ENCODE assay signal across 9 cellular contexts in the genomic region with DNA sequence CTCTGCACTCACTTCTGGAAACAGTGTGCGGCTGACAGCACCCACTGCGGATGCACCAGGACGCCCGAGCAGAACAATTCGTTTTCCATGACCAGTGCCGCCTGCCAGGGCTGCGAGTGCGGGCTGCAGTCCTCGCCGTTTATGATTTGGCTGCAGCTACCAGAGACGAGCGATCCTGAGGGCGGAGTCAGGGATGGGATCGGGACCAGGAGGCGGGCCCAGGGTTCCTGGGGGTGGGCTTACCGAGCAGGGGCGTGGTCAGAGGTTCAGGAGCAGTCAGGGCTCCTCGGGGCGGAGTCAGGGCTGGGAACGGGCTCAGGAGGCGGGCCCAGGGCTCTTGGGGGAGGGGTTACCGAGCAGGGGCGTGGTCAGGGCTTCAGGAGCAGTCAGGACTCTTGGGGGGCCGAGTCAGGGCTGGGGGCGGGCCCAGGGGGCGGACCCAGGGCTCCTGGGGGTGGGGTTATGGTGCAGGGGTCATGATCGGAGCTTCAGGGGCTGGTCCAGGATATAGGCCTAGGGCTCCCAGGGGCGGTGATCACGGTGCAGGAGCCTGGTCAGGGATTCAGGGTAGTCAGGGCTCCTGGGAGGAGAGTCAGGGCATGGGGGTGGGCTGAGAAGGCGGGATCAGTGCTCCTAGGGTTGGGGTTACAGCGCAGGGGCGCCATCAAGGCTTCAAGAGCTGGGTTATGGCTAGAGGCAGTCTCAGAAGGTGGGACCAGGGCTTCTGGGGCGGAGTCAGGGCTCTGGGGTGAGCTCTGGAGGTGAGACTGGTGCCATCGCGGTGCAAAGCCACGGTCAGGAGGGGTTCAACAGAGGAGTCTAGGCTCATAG. TPM values are rescaled to one million over a fixed set of nuclear protein-coding genes. Genes with fewer than 3 reads are reported as not detected.
A peak's percentile ranks its signal among the peaks of the same experiment; 100 is the strongest.
DNase-seq lines count a peak whose midpoint lies in the region; ATAC-seq, FAIRE-seq and TF ChIP-seq lines count a peak whose summit lies in the region.
"Had no signal": no experiment of that assay in that cellular context is flagged by ENCODE, and none has a peak within 500 bp of the region (broad histone marks: within the 10 kb centered on the region; RNA-seq: fewer than 3 reads in every experiment).

No MANE protein-coding gene starts in this region.

- FAIRE-seq in astrocyte (lab: Jason Lieb, UNC) (no peak), D721Med (lab: Jason Lieb, UNC) (no peak)

- no peak overlapping the region for H2AFZ ChIP-seq in astrocyte (ENCODE audit: low read depth, low read length)

- CTCF ChIA-PET in naive thymus-derived CD4-positive, alpha-beta T cell (lab: Charles Lee) = no interaction called here

- H3K36me3 ChIP-seq in astrocyte (ENCODE audit: insufficient read depth, low read length) = no peaks in the 10 kb centered on the region
- no peaks in the 10 kb centered on the region for H3K36me3 ChIP-seq in naive thymus-derived CD4-positive, alpha-beta T cell (ENCODE audit: control insufficient read depth in 2 of 3, insufficient read depth in 3 of 3, low read length in 3 of 3)

- ATAC-seq in GM19438 (IDR thresholded peaks at IDR 0.05; ENCODE audit: low read depth, unreplicated experiment) = peak; percentile 60
- no peak for ATAC-seq in naive thymus-derived CD4-positive, alpha-beta T cell
- ATAC-seq in GM21381 (IDR thresholded peaks at IDR 0.05; ENCODE audit: unreplicated experiment) = no peak

- peaks cover 61% of the 10 kb centered on the region for H3K27me3 Mint-ChIP-seq in astrocyte (ENCODE audit: low read depth, unreplicated experiment)
- peaks cover 37 to 74% (median 65%) of the 10 kb centered on the region in 5 donors for H3K27me3 Mint-ChIP-seq in naive thymus-derived CD4-positive, alpha-beta T cell

- H3K4me1 ChIP-seq in astrocyte (ENCODE audit: insufficient read depth, low read length) = no peaks in the 10 kb centered on the region
- no peaks in the 10 kb centered on the region for H3K4me1 ChIP-seq in naive thymus-derived CD4-positive, alpha-beta T cell (ENCODE audit: control insufficient read depth in 2 of 2, insufficient read depth in 2 of 2, low read length in 2 of 2)

- peaks cover 5% of the 10 kb centered on the region for H3K27me3 ChIP-seq in astrocyte (ENCODE audit: insufficient read depth, low read length)
- peaks cover 0 to 3% of the 10 kb centered on the region in 2 donors for H3K27me3 ChIP-seq in naive thymus-derived CD4-positive, alpha-beta T cell (ENCODE audit: control insufficient read depth in 2 of 2, insufficient read depth in 2 of 2, low read length in 2 of 2)

- POLR2A ChIA-PET in naive thymus-derived CD4-positive, alpha-beta T cell (lab: Charles Lee) = no interaction called here

- H3K4me3 Mint-ChIP-seq in astrocyte (ENCODE audit: unreplicated experiment) = peak overlapping the region; percentile 34
- H3K4me3 Mint-ChIP-seq in naive thymus-derived CD4-positive, alpha-beta T cell = peak overlapping the region in 7 of 10 donors; percentile 27 to 73 (median 51)

- no peaks in the 10 kb centered on the region for H3K79me2 ChIP-seq in astrocyte (ENCODE audit: insufficient read depth, low read length)

- no peaks in the 10 kb centered on the region for H3K9me3 ChIP-seq in astrocyte (ENCODE audit: insufficient read depth, low read depth, low read length)
- no peaks in the 10 kb centered on the region for H3K9me3 ChIP-seq in naive thymus-derived CD4-positive, alpha-beta T cell (ENCODE audit: control insufficient read depth in 2 of 3, low read length in 3 of 3)

- peaks cover 3% of the 10 kb centered on the region for H3K9me3 Mint-ChIP-seq in astrocyte (ENCODE audit: unreplicated experiment)
- peaks cover 0 to 4% (median 0%) of the 10 kb centered on the region in 11 donors for H3K9me3 Mint-ChIP-seq in naive thymus-derived CD4-positive, alpha-beta T cell

- H3K9ac ChIP-seq in astrocyte (ENCODE audit: low read length) = no peak overlapping the region

- TF ChIP-seq CTCF in astrocyte (IDR thresholded peaks at IDR 0.05; ENCODE audit: insufficient read depth, low read depth, low read length) (no peak), D721Med (IDR thresholded peaks at IDR 0.05; ENCODE audit: insufficient read depth, missing control alignments) (no peak)

- peak; percentile 45 for DNase-seq in COLO668 (lab: John Stamatoyannopoulos, UW; ENCODE audit: unreplicated experiment)
- DNase-seq in NCI-H460 (ENCODE audit: extremely low read depth, low read depth) = peak; percentile 43
- no peak for DNase-seq in astrocyte (ENCODE audit: low read depth)
- peak in 1 of 9 donors; percentile 49 for DNase-seq in naive thymus-derived CD4-positive, alpha-beta T cell
- DNase-seq in D721Med (ENCODE audit: insufficient read length, low spot score) = no peak
- DNase-seq in epidermal melanocyte (ENCODE audit: insufficient read length, low spot score) = no peak

- H3K36me3 Mint-ChIP-seq in astrocyte (ENCODE audit: low read depth, unreplicated experiment) = no peaks in the 10 kb centered on the region
- H3K36me3 Mint-ChIP-seq in naive thymus-derived CD4-positive, alpha-beta T cell = no peaks in the 10 kb centered on the region

- H3K4me1 Mint-ChIP-seq in astrocyte (ENCODE audit: low read depth, unreplicated experiment) = no peaks in the 10 kb centered on the region
- peaks cover 0 to 11% (median 6%) of the 10 kb centered on the region in 7 donors for H3K4me1 Mint-ChIP-seq in naive thymus-derived CD4-positive, alpha-beta T cell

- no peak overlapping the region for H3K4me2 ChIP-seq in astrocyte (ENCODE audit: low read length)

- H3K27ac Mint-ChIP-seq in astrocyte (ENCODE audit: unreplicated experiment) = no peak overlapping the region
- H3K27ac Mint-ChIP-seq in naive thymus-derived CD4-positive, alpha-beta T cell = no peak overlapping the region

- no peak overlapping the region for H3K27ac ChIP-seq in astrocyte (ENCODE audit: low read depth, low read length)
- no peak overlapping the region for H3K27ac ChIP-seq in naive thymus-derived CD4-positive, alpha-beta T cell (ENCODE audit: low read depth, low read length)
- H3K27ac ChIP-seq: HL-60 had no signal

- no peaks in the 10 kb centered on the region for H4K20me1 ChIP-seq in astrocyte (ENCODE audit: insufficient read depth, low read length)

- H3K4me3 ChIP-seq in astrocyte (ENCODE audit: insufficient read depth, low read depth, low read length) = no peak overlapping the region
- no peak overlapping the region for H3K4me3 ChIP-seq in naive thymus-derived CD4-positive, alpha-beta T cell (ENCODE audit: low read length)

- intact Hi-C loops in naive thymus-derived CD4-positive, alpha-beta T cell (cut with micrococcal nuclease) = no loop called here

RNA-seq across cellular contexts. Expression of a gene that starts 1.7 kb away (rescaled TPM):
- not detected in 2 replicates for total RNA-seq in NCI-H460 (2014; rRNA removed; shearing (Covaris generic))
- not detected in 2 replicates for polyA plus RNA-seq in NCI-H460 (2014; cell fraction: nucleus; rRNA removed)
- total RNA-seq in astrocyte = not detected in 2 replicates
- not detected for total RNA-seq in naive thymus-derived CD4-positive, alpha-beta T cell
- not detected for polyA plus RNA-seq in naive thymus-derived CD4-positive, alpha-beta T cell

RNA-seq across cellular contexts. Expression of a gene that starts 36.2 kb away (rescaled TPM):
- not detected in 2 replicates for total RNA-seq in NCI-H460 (2014; rRNA removed; shearing (Covaris generic))
- not detected in 2 replicates for polyA plus RNA-seq in NCI-H460 (2014; cell fraction: nucleus; rRNA removed)
- total RNA-seq in astrocyte = not detected in 2 replicates
- total RNA-seq in naive thymus-derived CD4-positive, alpha-beta T cell = not detected
- not detected for polyA plus RNA-seq in naive thymus-derived CD4-positive, alpha-beta T cell

RNA-seq across cellular contexts. Expression of a gene that starts 43.4 kb away (rescaled TPM):
- not detected in 2 replicates for total RNA-seq in NCI-H460 (2014; rRNA removed; shearing (Covaris generic))
- polyA plus RNA-seq in NCI-H460 (2014; cell fraction: nucleus; rRNA removed) = not detected in 2 replicates
- total RNA-seq in astrocyte = not detected in 2 replicates
- total RNA-seq in naive thymus-derived CD4-positive, alpha-beta T cell = not detected
- not detected for polyA plus RNA-seq in naive thymus-derived CD4-positive, alpha-beta T cell

RNA-seq across cellular contexts. Expression of a gene that starts 54.7 kb away (rescaled TPM):
- total RNA-seq in NCI-H460 (2014; rRNA removed; shearing (Covaris generic)) = not detected in 2 replicates
- not detected in 2 replicates for polyA plus RNA-seq in NCI-H460 (2014; cell fraction: nucleus; rRNA removed)
- total RNA-seq in astrocyte = not detected in 2 replicates
- total RNA-seq in naive thymus-derived CD4-positive, alpha-beta T cell = not detected
- polyA plus RNA-seq in naive thymus-derived CD4-positive, alpha-beta T cell = not detected

RNA-seq across cellular contexts. Expression of a gene that starts 59.9 kb away (rescaled TPM):
- total RNA-seq in NCI-H460 (2014; rRNA removed; shearing (Covaris generic)) = not detected in 2 replicates
- polyA plus RNA-seq in NCI-H460 (2014; cell fraction: nucleus; rRNA removed) = not detected in 2 replicates
- 2.7 and 3.5 TPM in 2 replicates for total RNA-seq in astrocyte
- total RNA-seq in naive thymus-derived CD4-positive, alpha-beta T cell = not detected
- not detected for polyA plus RNA-seq in naive thymus-derived CD4-positive, alpha-beta T cell

Comparison
In these comparisons a context has a peak if more than half of its experiments do, and no peak if none do; other contexts are left out.
1. DNase-seq: peak in COLO668 (single experiment) and NCI-H460 (single experiment); none in astrocyte (single experiment), D721Med (single experiment) and epidermal melanocyte (single experiment).